2 cellular contexts compared by ENCODE assay signal in genomic region chr9:131677051-131677444, GRCh38.
TF ChIP-seq lines count a peak whose summit lies in the region.

No MANE protein-coding gene starts in this region.

TF ChIP-seq in liver, 16 proteins besides CTCF, POLR2A, EP300 and RAD21 (continued from another document):
- TF ChIP-seq ZBTB33 (IDR thresholded peaks at IDR 0.05) (no peak), FOXA2 (IDR thresholded peaks at IDR 0.05) (no peak), TAF1 (conservative IDR thresholded peaks at IDR 0.05) (no peak), JUND (IDR thresholded peaks at IDR 0.05) (no peak), NR2F2 (IDR thresholded peaks at IDR 0.05) (no peak), FOXA1 (IDR thresholded peaks at IDR 0.05) (no peak), HNF4A (conservative IDR thresholded peaks at IDR 0.05) (no peak), YY1 (IDR thresholded peaks at IDR 0.05) (no peak), HNF4G (IDR thresholded peaks at IDR 0.05) (no peak)
- TF ChIP-seq, protein P1, sequence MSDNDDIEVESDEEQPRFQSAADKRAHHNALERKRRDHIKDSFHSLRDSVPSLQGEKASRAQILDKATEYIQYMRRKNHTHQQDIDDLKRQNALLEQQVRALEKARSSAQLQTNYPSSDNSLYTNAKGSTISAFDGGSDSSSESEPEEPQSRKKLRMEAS (IDR thresholded peaks at IDR 0.05): no peak

TF ChIP-seq in HepG2, 621 proteins besides CTCF, POLR2A, EP300 and RAD21 (continued from another document):
- TF ChIP-seq, protein P2, sequence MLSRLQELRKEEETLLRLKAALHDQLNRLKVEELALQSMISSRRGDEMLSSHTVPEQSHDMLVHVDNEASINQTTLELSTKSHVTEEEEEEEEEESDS (CRISPR knock-in tag; IDR thresholded peaks at IDR 0.05; ENCODE audit: borderline replicate concordance): no peak
TF ChIP-seq in HepG2: peak in this region for 0.
